Comparison of ENCODE assay signal across 21 cellular contexts in genomic region chr22:50253941-50254340, GRCh38.
"Had no signal": no experiment of that assay in that cellular context is flagged by ENCODE, and none has a peak within 500 bp of the region (broad histone marks: within the 10 kb centered on the region; RNA-seq: fewer than 3 reads in every experiment).

No MANE protein-coding gene starts in this region.

- DNase-seq: Karpas-422, KG1, MG63, NCI-H1092, NCI-H1105 treated with DMSO at 0.1 percent for 48 hours, NCI-H1417 treated with DMSO at 0.1 percent for 48 hours, NCI-H146, NCI-H1694 treated with DMSO at 0.1 percent for 48 hours, NCI-H1930, NCI-H2081, NCI-H2107, NCI-H2227 treated with DMSO at 0.1 percent for 48 hours, NCI-H446, NCI-H510A, NCI-H524 treated with DMSO at 0.1 percent for 48 hours, NCI-H69, NCI-H774, SHP77 treated with DMSO at 0.1 percent for 48 hours, SJCRH30 had no signal

- H3K4me3 ChIP-seq: MG63, SJCRH30, SK-N-MC had no signal

- H3K9me3 ChIP-seq: MG63, SJCRH30 had no signal

- H3K27me3 ChIP-seq: MG63, SJCRH30 had no signal

- ATAC-seq: Right ventricle myocardium inferior had no signal

- H3K27ac ChIP-seq: SJCRH30, SK-N-MC had no signal
